8 cellular contexts compared by ENCODE assay signal in genomic region chr7:43834463-43835251, GRCh38. TPM values are rescaled to one million over a fixed set of nuclear protein-coding genes. Genes with fewer than 3 reads are reported as not detected.
DNase-seq lines count a peak whose midpoint lies in the region; ATAC-seq, FAIRE-seq and TF ChIP-seq lines count a peak whose summit lies in the region.

No MANE protein-coding gene starts in this region.

- H3K27me3 Mint-ChIP-seq in activated CD4-positive, alpha-beta memory T cell treated with anti-CD3 and anti-CD28 coated beads, Interleukin-2, amount 10 ng/mL, durations not matched to agents 7 days and 5 days: peaks cover 4% of the 10 kb centered on the region
- H3K27me3 Mint-ChIP-seq in stimulated activated naive CD8-positive, alpha-beta T cell treated with anti-CD3 and anti-CD28 coated beads, Interleukin-15, amount 100 ng/mL, for 72 hours: no peaks in the 10 kb centered on the region

- WGBS in A549 (ENCODE audit: missing lambda C conversion rate): 72% methylated on average over 8 of the region's 8 CpGs

- no peaks in the 10 kb centered on the region for H3K36me3 ChIP-seq in KOPT-K1 (ENCODE audit: insufficient read depth, low read length)

- peaks cover 25% of the 10 kb centered on the region for H3K4me1 Mint-ChIP-seq in activated CD4-positive, alpha-beta memory T cell treated with anti-CD3 and anti-CD28 coated beads, Interleukin-2, amount 10 ng/mL, durations not matched to agents 7 days and 5 days
- H3K4me1 Mint-ChIP-seq in stimulated activated naive CD8-positive, alpha-beta T cell treated with anti-CD3 and anti-CD28 coated beads, Interleukin-15, amount 100 ng/mL, for 72 hours: peaks cover 40% of the 10 kb centered on the region

- H3K36me3 Mint-ChIP-seq in activated CD4-positive, alpha-beta memory T cell treated with anti-CD3 and anti-CD28 coated beads, Interleukin-2, amount 10 ng/mL, durations not matched to agents 7 days and 5 days (ENCODE audit: low read depth): no peaks in the 10 kb centered on the region

- H3K4me2 ChIP-seq in A549: peak overlapping the region; percentile 46

- POLR2A ChIA-PET in A549 (lab: Yijun Ruan, JAX): interaction anchor here (1.1 kb wide), 1 partner anchor 105 kb away, joined by 5 read pairs; the partner anchor contains the start of gene COA1
- POLR2A ChIA-PET in activated CD4-positive, alpha-beta memory T cell treated with anti-CD3 and anti-CD28 coated beads, Interleukin-2, amount 10 ng/mL, durations not matched to agents 7 days and 5 days (lab: Charles Lee): interaction anchor here (0.9 to 4.2 kb wide), 10 partner anchors 8 to 252 kb away, joined by 3 to 29 read pairs (median 4); partner anchors contain the start of genes BLVRA, COA1, MRPS24 and STK17A

- no peaks in the 10 kb centered on the region for H3K9me3 ChIP-seq in A549
- H3K9me3 ChIP-seq in KOPT-K1 (ENCODE audit: insufficient read depth, low read length, poor library complexity, severe bottlenecking): peaks cover 23% of the 10 kb centered on the region

- H3K4me1 ChIP-seq in A549: peaks cover 3% of the 10 kb centered on the region; the same call in 1 of the 3 replicates

- TF ChIP-seq RAD21 in A549 (conservative IDR thresholded peaks at IDR 0.05 in 1 of 2, IDR thresholded peaks at IDR 0.05 in 1 of 2): no peak

- H3K27ac ChIP-seq in A549 (peak overlapping the region in 1 of 2 experiments; percentile 39; a peak in 1 of 6 replicates), KOPT-K1 (ENCODE audit: low read depth, low read length, poor library complexity, severe bottlenecking) (peak overlapping the region; percentile 57)

- peak overlapping the region; percentile 63 for H3K27ac Mint-ChIP-seq in activated CD4-positive, alpha-beta memory T cell treated with anti-CD3 and anti-CD28 coated beads, Interleukin-2, amount 10 ng/mL, durations not matched to agents 7 days and 5 days
- peak overlapping the region; percentile 74 to 95 for H3K27ac Mint-ChIP-seq in stimulated activated naive CD8-positive, alpha-beta T cell treated with anti-CD3 and anti-CD28 coated beads, Interleukin-15, amount 100 ng/mL, for 72 hours

- TF ChIP-seq POLR2A in A549 (IDR thresholded peaks at IDR 0.05; ENCODE audit: low read length): no peak

- H3K4me3 Mint-ChIP-seq in activated CD4-positive, alpha-beta memory T cell treated with anti-CD3 and anti-CD28 coated beads, Interleukin-2, amount 10 ng/mL, durations not matched to agents 7 days and 5 days: peak overlapping the region; percentile 84
- H3K4me3 Mint-ChIP-seq in stimulated activated naive CD8-positive, alpha-beta T cell treated with anti-CD3 and anti-CD28 coated beads, Interleukin-15, amount 100 ng/mL, for 72 hours: peak overlapping the region; percentile 71 to 73

- H3K9me3 Mint-ChIP-seq in activated CD4-positive, alpha-beta memory T cell treated with anti-CD3 and anti-CD28 coated beads, Interleukin-2, amount 10 ng/mL, durations not matched to agents 7 days and 5 days: peaks cover 3% of the 10 kb centered on the region
- peaks cover 8 to 24% of the 10 kb centered on the region in 2 donors for H3K9me3 Mint-ChIP-seq in stimulated activated naive CD8-positive, alpha-beta T cell treated with anti-CD3 and anti-CD28 coated beads, Interleukin-15, amount 100 ng/mL, for 72 hours

- TF ChIP-seq EP300 in A549 (IDR thresholded peaks at IDR 0.05): no peak

- H3K4me3 ChIP-seq in A549: 0 out of 3 replicates have a peak overlapping the region, but pooled peaks have one; percentile 20

- ATAC-seq in A549 (no peak), GM19351 (IDR thresholded peaks at IDR 0.05; ENCODE audit: unreplicated experiment) (peak; percentile 38), HG02970 (IDR thresholded peaks at IDR 0.05; ENCODE audit: low FRiP score, unreplicated experiment) (no peak)
- peak; percentile 72 for ATAC-seq in stimulated activated naive CD8-positive, alpha-beta T cell treated with anti-CD3 and anti-CD28 coated beads, Interleukin-15, amount 100 ng/mL, for 72 hours

- CTCF ChIA-PET in A549 (lab: Yijun Ruan, JAX): interaction anchor here (0.6 to 3.1 kb wide), 7 partner anchors 9 to 387 kb away, joined by 3 to 16 read pairs (median 3); partner anchors contain the start of gene STK17A
- CTCF ChIA-PET in activated CD4-positive, alpha-beta memory T cell treated with anti-CD3 and anti-CD28 coated beads, Interleukin-2, amount 10 ng/mL, durations not matched to agents 7 days and 5 days (lab: Charles Lee): interaction anchor here (0.9 to 4.8 kb wide), 8 partner anchors 8 to 252 kb away, joined by 3 to 31 read pairs (median 3); partner anchors contain the start of genes COA1 and STK17A

- DNase-seq in A549 (ENCODE audit: low read depth in 1 of 2, low spot score in 1 of 2): peak in 1 of 2 experiments; percentile 66
- peak; percentile 37 for DNase-seq in activated CD4-positive, alpha-beta memory T cell treated with anti-CD3 and anti-CD28 coated beads, Interleukin-2, amount 10 ng/mL, durations not matched to agents 7 days and 5 days
- DNase-seq in iris pigment epithelial cell (ENCODE audit: low read depth): peak; percentile 42
- peak; percentile 37 to 62 for DNase-seq in stimulated activated naive CD8-positive, alpha-beta T cell treated with anti-CD3 and anti-CD28 coated beads, Interleukin-15, amount 100 ng/mL, for 72 hours
- no peak for DNase-seq in effector CD8-positive, alpha-beta T cell (lab: John Stamatoyannopoulos, UW)

- no peak for FAIRE-seq in A549 (lab: Jason Lieb, UNC)

- TF ChIP-seq CTCF in A549 (IDR thresholded peaks at IDR 0.05): no peak

TF ChIP-seq in A549, 52 proteins besides CTCF, POLR2A, EP300 and RAD21:
- no peak for TF ChIP-seq ZFP36 (IDR thresholded peaks at IDR 0.05; ENCODE audit: borderline replicate concordance, partially characterized antibody)
- TF ChIP-seq CHD4 (IDR thresholded peaks at IDR 0.05; ENCODE audit: borderline replicate concordance): no peak
- TF ChIP-seq FOSL2 (IDR thresholded peaks at IDR 0.05): no peak
- peak; percentile 91 for TF ChIP-seq FOSL2 (CRISPR knock-in tag; IDR thresholded peaks at IDR 0.05)

RNA-seq across cellular contexts. Expression of gene MRPS24, which starts 34.7 kb away (rescaled TPM):
- 170 and 217 TPM in 2 replicates for polyA plus RNA-seq in A549 (2011; rRNA removed)
- polyA plus RNA-seq in A549 (2012; cell fraction: cytosol; rRNA removed): 443 and 463 TPM in 2 replicates
- polyA plus RNA-seq in A549 (2012; cell fraction: nucleus; rRNA removed): 451 and 497 TPM in 2 replicates
- 219 to 232 TPM (median 226 TPM) in 3 replicates for polyA plus RNA-seq in A549 (2017; fragmentation: RNase III; extraction: RNeasy Plus Mini Kit Qiagen cat#74134 plus additional on column Dnase treatment)
- polyA minus RNA-seq in A549 (2011; rRNA and poly(A)+ RNA removed): 97.7 and 105 TPM in 2 replicates
- total RNA-seq in activated CD4-positive, alpha-beta memory T cell treated with anti-CD3 and anti-CD28 coated beads, Interleukin-2, amount 10 ng/mL, durations not matched to agents 7 days and 5 days: 10 to 100 TPM; 74.6 to 76.5 TPM

Comparison
In these comparisons a context has a peak if more than half of its experiments do, and no peak if none do; other contexts are left out.
1. ATAC-seq: peak in GM19351 (single experiment) and stimulated activated naive CD8-positive, alpha-beta T cell treated with anti-CD3 and anti-CD28 coated beads, Interleukin-15, amount 100 ng/mL, for 72 hours (single experiment); none in A549 (0 of 2) and HG02970 (single experiment).